Comparison of ENCODE assay signal across 1 cellular context in the genomic region with DNA sequence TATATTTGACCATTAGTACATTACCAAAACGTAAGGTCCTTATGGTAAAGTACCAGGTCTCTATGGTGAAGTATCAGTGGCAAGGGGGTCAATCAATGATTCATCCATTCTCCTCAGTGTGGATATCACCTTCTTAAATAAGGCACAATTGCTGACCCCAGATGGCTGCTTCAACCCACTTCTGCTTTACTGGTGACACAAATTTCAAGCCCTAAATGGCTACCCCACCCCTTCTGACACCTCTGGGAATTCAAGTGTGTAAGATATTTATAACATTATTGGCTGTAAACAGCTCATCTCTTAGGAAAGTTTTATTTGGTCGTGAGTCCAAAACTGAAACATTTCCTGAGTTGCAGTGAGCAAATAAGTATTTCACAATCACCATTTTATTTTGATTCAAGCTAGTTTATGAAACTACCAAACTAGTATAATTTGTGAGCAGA.
TF ChIP-seq lines count a peak whose summit lies in the region.

No MANE protein-coding gene starts in this region.

TF ChIP-seq in liver, 16 proteins besides CTCF, POLR2A, EP300 and RAD21 (continued from another document):
- TF ChIP-seq GABPA (IDR thresholded peaks at IDR 0.05 in 1 of 2, conservative IDR thresholded peaks at IDR 0.05 in 1 of 2) (no peak), HNF4A (conservative IDR thresholded peaks at IDR 0.05) (peak; percentile 41 to 48)
